In the genomic region with DNA sequence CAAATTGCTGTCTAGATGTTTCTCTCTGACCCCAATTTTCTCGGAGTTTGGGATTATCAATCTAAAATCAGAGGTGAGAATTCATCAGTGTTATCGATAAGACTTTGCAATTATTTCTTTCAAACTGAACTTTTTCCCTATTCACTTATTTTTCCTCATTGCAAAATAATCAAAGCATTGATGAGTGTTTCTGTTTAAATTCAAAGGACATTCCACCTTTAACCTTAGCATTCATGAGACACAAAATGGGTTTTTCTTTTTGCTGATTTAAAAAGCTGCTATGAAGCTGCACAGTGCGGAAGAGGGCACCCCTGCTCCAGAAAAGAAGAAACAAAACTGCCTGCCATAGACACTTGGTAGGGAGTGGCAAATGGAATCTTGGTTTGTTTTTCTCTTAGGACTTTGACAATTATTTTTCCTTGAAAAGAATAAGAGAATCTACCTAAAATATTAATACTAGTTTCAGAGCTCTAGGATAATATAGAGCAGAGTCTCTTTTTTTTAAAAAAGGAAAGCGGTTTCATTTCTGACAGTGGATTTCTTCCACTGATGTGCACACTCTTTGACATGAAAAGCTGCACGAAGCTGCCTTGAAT, we compare ENCODE assay signal across 9 cellular contexts.
DNase-seq lines count a peak whose midpoint lies in the region; TF ChIP-seq lines count a peak whose summit lies in the region.
"Had no signal": no experiment of that assay in that cellular context is flagged by ENCODE, and none has a peak within 500 bp of the region (broad histone marks: within the 10 kb centered on the region; RNA-seq: fewer than 3 reads in every experiment).

No MANE protein-coding gene starts in this region.

- H2AFZ ChIP-seq in neuronal stem cell (ENCODE audit: low read length), result peak overlapping the region; percentile 41

- H3K36me3 ChIP-seq in brain microvascular endothelial cell (replicated peaks), result no peaks in the 10 kb centered on the region
- H3K36me3 ChIP-seq in neuronal stem cell (replicated peaks in 1 of 2; ENCODE audit: control insufficient read depth in 2 of 2, insufficient read depth in 2 of 2, low read length in 2 of 2), result no peaks in the 10 kb centered on the region
- H3K36me3 ChIP-seq: MG63 had no signal

- no peak overlapping the region for H4K91ac ChIP-seq in neuronal stem cell (ENCODE audit: low read depth, low read length, poor library complexity)

- WGBS in neuronal stem cell (ENCODE audit: extremely low coverage in 2 of 2, insufficient read length in 2 of 2, insufficient replicate concordance in 1 of 2), 2 donors, result no CpG with 5 or more reads among the region's 5 CpGs

- no peak for TF ChIP-seq POLR2A in NB4 (IDR thresholded peaks at IDR 0.05; ENCODE audit: extremely low read depth, insufficient read length)

- H3K79me1 ChIP-seq in neuronal stem cell (ENCODE audit: low read depth, low read length), result no peaks in the 10 kb centered on the region

- no peak for TF ChIP-seq CTCF in NB4 (IDR thresholded peaks at IDR 0.05; ENCODE audit: low read depth, low read length)
- no peak for TF ChIP-seq CTCF in brain microvascular endothelial cell (IDR thresholded peaks at IDR 0.05; ENCODE audit: low read depth, low read length, missing control alignments)
- TF ChIP-seq CTCF in GM13976 (IDR thresholded peaks at IDR 0.05; ENCODE audit: borderline replicate concordance, control extremely low read depth, extremely low read depth, insufficient read depth, missing control alignments), result no peak

- H3K9me3 ChIP-seq in neuronal stem cell (replicated peaks in 1 of 2; ENCODE audit: control insufficient read depth in 2 of 2, insufficient read depth in 1 of 2, low read depth in 1 of 2, low read length in 2 of 2), result no peaks in the 10 kb centered on the region
- H3K9me3 ChIP-seq: MG63 had no signal

- no peak overlapping the region for H2BK120ac ChIP-seq in neuronal stem cell (ENCODE audit: low read depth, low read length)

- no peak overlapping the region for H3K9ac ChIP-seq in neuronal stem cell (ENCODE audit: low read depth, low read length, poor library complexity)

- no peak overlapping the region for H4K8ac ChIP-seq in neuronal stem cell (ENCODE audit: low read depth, low read length)

- H3K14ac ChIP-seq in neuronal stem cell (ENCODE audit: low read length), result no peak overlapping the region

- no peak overlapping the region for H3K4ac ChIP-seq in neuronal stem cell (ENCODE audit: low read length)

- H2AK5ac ChIP-seq in neuronal stem cell (ENCODE audit: low read depth, low read length), result no peak overlapping the region

- H2BK12ac ChIP-seq in neuronal stem cell (ENCODE audit: low read length), result no peak overlapping the region

- no peak overlapping the region for H3K4me2 ChIP-seq in neuronal stem cell (ENCODE audit: insufficient read depth, low read length, poor library complexity, severe bottlenecking)

- H3K18ac ChIP-seq in neuronal stem cell (ENCODE audit: low read length), result no peak overlapping the region

- H3K4me3 ChIP-seq in NB4 (ENCODE audit: low read depth, low read length) (peak overlapping the region; percentile 48), brain microvascular endothelial cell (ENCODE audit: low read depth, low read length) (peak overlapping the region; percentile 3), neuronal stem cell (ENCODE audit: low read length in 2 of 2) (no peak overlapping the region)
- H3K4me3 ChIP-seq: MG63 had no signal

- H3K23ac ChIP-seq in neuronal stem cell (ENCODE audit: low read depth, low read length, poor library complexity), result no peak overlapping the region

- H2BK5ac ChIP-seq in neuronal stem cell (ENCODE audit: low read length), result no peak overlapping the region

- peaks cover 5 to 34% of the 10 kb centered on the region in 2 donors for H3K4me1 ChIP-seq in neuronal stem cell (ENCODE audit: control insufficient read depth in 2 of 2, insufficient read depth in 1 of 2, low read depth in 1 of 2, low read length in 2 of 2)

- no peaks in the 10 kb centered on the region for H3K27me3 ChIP-seq in brain microvascular endothelial cell (replicated peaks)
- no peaks in the 10 kb centered on the region for H3K27me3 ChIP-seq in neuronal stem cell (ENCODE audit: control insufficient read depth in 3 of 3, insufficient read depth in 3 of 3, low read depth in 1 of 3, low read length in 3 of 3)
- H3K27me3 ChIP-seq: MG63 had no signal

- in situ Hi-C loops in brain microvascular endothelial cell (cut with HindIII; ENCODE audit: low pct_ligation_motif_present, low sequenced_read_pairs), result loop anchor here (25.0 kb wide), 1 partner anchor 366 kb away; no protein-coding TSS in a partner anchor
- in situ Hi-C loops in GM13976 (cut with MboI; ENCODE audit: low sequenced_read_pairs, unreplicated experiment), result no loop called here

- H3K27ac ChIP-seq in brain microvascular endothelial cell (peak overlapping the region; percentile 97), neuronal stem cell (replicated peaks; ENCODE audit: low read length) (peak overlapping the region; percentile 48)

- no peak overlapping the region for H2BK15ac ChIP-seq in neuronal stem cell (ENCODE audit: low read length)

- DNase-seq in Daoy (ENCODE audit: low read depth) (peak; percentile 22), NB4 (ENCODE audit: low read depth) (no peak), brain microvascular endothelial cell (no peak), neuronal stem cell (ENCODE audit: low spot score) (no peak), Kasumi-1 (lab: John Stamatoyannopoulos, UW) (no peak), GM13976 (ENCODE audit: low spot score) (no peak)
- DNase-seq in activated CD8-positive, alpha-beta memory T cell treated with anti-CD3 and anti-CD28 coated beads, Interleukin-2, amount 50 U/mL, for 48 hours, result no peak
- DNase-seq: T-helper 17 cell had no signal

Comparison
In these comparisons a context has a peak if more than half of its experiments do, and no peak if none do; other contexts are left out.
1. H3K4me3 ChIP-seq: peak in NB4 (single experiment) and brain microvascular endothelial cell (single experiment); none in neuronal stem cell (0 of 2).